11 cellular contexts compared by ENCODE assay signal in the genomic region with DNA sequence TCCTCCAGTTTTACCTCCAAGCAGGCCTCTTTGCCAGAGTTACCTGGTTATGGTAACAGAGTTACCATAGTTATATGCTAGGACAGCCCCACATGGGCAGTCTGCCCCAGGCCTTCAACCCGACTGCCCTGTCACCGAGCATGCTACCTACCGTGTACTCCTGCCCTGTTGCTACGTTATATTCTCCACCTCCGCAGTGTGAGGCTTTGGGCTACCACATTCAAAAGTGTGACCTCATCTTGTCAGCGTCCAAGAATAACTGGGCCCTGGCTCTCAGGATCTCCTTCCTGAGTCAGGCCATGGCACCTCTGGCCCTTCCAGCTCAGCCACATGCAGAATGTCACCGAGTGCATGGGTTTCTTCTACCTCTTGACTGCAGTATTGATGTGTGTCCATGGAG. TPM values are rescaled to one million over a fixed set of nuclear protein-coding genes. Genes with fewer than 3 reads are reported as not detected.
DNase-seq lines count a peak whose midpoint lies in the region; ATAC-seq, FAIRE-seq and TF ChIP-seq lines count a peak whose summit lies in the region.
"Had no signal": no experiment of that assay in that cellular context is flagged by ENCODE, and none has a peak within 500 bp of the region (broad histone marks: within the 10 kb centered on the region; RNA-seq: fewer than 3 reads in every experiment).

No MANE protein-coding gene starts in this region.

- CTCF ChIA-PET in AG04450 (lab: Charles Lee) = interaction anchor here (1.4 to 4.3 kb wide), 5 partner anchors 16 to 219 kb away, joined by 4 to 26 read pairs (median 5); no protein-coding TSS in a partner anchor

- no peak for DNase-seq in AG04450 (ENCODE audit: low read depth, low spot score)
- no peak for DNase-seq in WERI-Rb-1
- peak in 4 of 5 donors; percentile 56 to 78 (median 64) for DNase-seq in heart left ventricle
- no peak for DNase-seq in osteocyte (ENCODE audit: extremely low spot score, unreplicated experiment)
- no peak for DNase-seq in GM19239 (ENCODE audit: insufficient read length, low spot score)
- no peak for DNase-seq in NCI-H446 (lab: John Stamatoyannopoulos, UW)
- DNase-seq in H54 (ENCODE audit: insufficient read length, low spot score) = no peak
- DNase-seq: activated CD4-positive, CD25-positive, alpha-beta regulatory T cell; naive B cell had no signal

- H3K9me3 Mint-ChIP-seq in osteocyte (ENCODE audit: unreplicated experiment) = no peaks in the 10 kb centered on the region
- H3K9me3 Mint-ChIP-seq: activated naive CD4-positive, alpha-beta T cell treated with anti-CD3 and anti-CD28 coated beads, Interleukin-2, amount 50 U/mL, for 24 hours; naive B cell had no signal

- H3K36me3 Mint-ChIP-seq in osteocyte (ENCODE audit: unreplicated experiment) = peaks cover 5% of the 10 kb centered on the region

- intact Hi-C loops in heart left ventricle (cut with DNase I) = loop anchor here in 3 of 10 donors (2.0 to 5.0 kb wide), 5 partner anchors 29 to 36 kb away; no protein-coding TSS in a partner anchor

- TF ChIP-seq POLR2A in heart left ventricle (IDR thresholded peaks at IDR 0.05) (no peak), H54 (IDR thresholded peaks at IDR 0.05; ENCODE audit: low read depth, low read length) (no peak)

- H3K27me3 ChIP-seq in AG04450 (ENCODE audit: control insufficient read depth, insufficient read depth, low read length) (no peaks in the 10 kb centered on the region), WERI-Rb-1 (ENCODE audit: insufficient read depth, low read depth, severe bottlenecking) (no peaks in the 10 kb centered on the region), heart left ventricle (no peaks in the 10 kb centered on the region)

- H3K9me3 ChIP-seq in AG04450 (ENCODE audit: control insufficient read depth, insufficient read depth, low read length) = no peaks in the 10 kb centered on the region
- no peaks in the 10 kb centered on the region for H3K9me3 ChIP-seq in WERI-Rb-1 (ENCODE audit: severe bottlenecking)
- H3K9me3 ChIP-seq in heart left ventricle = no peaks in the 10 kb centered on the region

- peak; percentile 25 to 62 (median 59) for ATAC-seq in heart left ventricle
- no peak for ATAC-seq in GM18868 (IDR thresholded peaks at IDR 0.05; ENCODE audit: unreplicated experiment)

- TF ChIP-seq CTCF in AG04450 (IDR thresholded peaks at IDR 0.05; ENCODE audit: low read depth, low read length) (no peak), WERI-Rb-1 (IDR thresholded peaks at IDR 0.05; ENCODE audit: low read depth, low read length) (no peak), heart left ventricle (IDR thresholded peaks at IDR 0.05) (no peak), osteocyte (IDR thresholded peaks at IDR 0.05) (no peak)

- H3K36me3 ChIP-seq in WERI-Rb-1 = peaks cover 39% of the 10 kb centered on the region
- peaks cover 0 to 24% (median 13%) of the 10 kb centered on the region in 9 donors for H3K36me3 ChIP-seq in heart left ventricle

- 16 to 18% (median 16%) methylated on average over 7 of the region's 7 CpGs for WGBS in heart left ventricle, 4 donors

- H3K4me3 ChIP-seq in AG04450 (ENCODE audit: low read depth, low read length) (peak overlapping the region; percentile 31; the same call in 1 of the 2 replicates), WERI-Rb-1 (ENCODE audit: low read depth, low read length) (no peak overlapping the region), heart left ventricle (peak overlapping the region in 5 of 12 donors; percentile 7 to 29 (median 22))

- peaks cover 33 to 100% (median 98%) of the 10 kb centered on the region in 12 donors for H3K4me1 ChIP-seq in heart left ventricle

- POLR2A ChIA-PET in AG04450 (lab: Yijun Ruan, JAX) = no interaction called here

- H3K27ac Mint-ChIP-seq in osteocyte (ENCODE audit: unreplicated experiment) = peak overlapping the region; percentile 64
- H3K27ac Mint-ChIP-seq: activated naive CD4-positive, alpha-beta T cell treated with anti-CD3 and anti-CD28 coated beads, Interleukin-2, amount 50 U/mL, for 24 hours had no signal

- peaks cover 63% of the 10 kb centered on the region for H3K4me1 Mint-ChIP-seq in osteocyte (ENCODE audit: unreplicated experiment)

- FAIRE-seq in GM19239 (lab: Jason Lieb, UNC) = no peak
- FAIRE-seq in H54 (lab: Jason Lieb, UNC) = no peak

- H3K4me3 Mint-ChIP-seq in osteocyte (ENCODE audit: unreplicated experiment) = no peak overlapping the region
- H3K4me3 Mint-ChIP-seq: activated naive CD4-positive, alpha-beta T cell treated with anti-CD3 and anti-CD28 coated beads, Interleukin-2, amount 50 U/mL, for 24 hours had no signal

- no peaks in the 10 kb centered on the region for H3K27me3 Mint-ChIP-seq in osteocyte (ENCODE audit: unreplicated experiment)
- H3K27me3 Mint-ChIP-seq: activated naive CD4-positive, alpha-beta T cell treated with anti-CD3 and anti-CD28 coated beads, Interleukin-2, amount 50 U/mL, for 24 hours; naive B cell had no signal

- H3K27ac ChIP-seq in AG04450 (ENCODE audit: low read depth, low read length) = peak overlapping the region; percentile 82
- H3K27ac ChIP-seq in WERI-Rb-1 = peak overlapping the region; percentile 41
- H3K27ac ChIP-seq in heart left ventricle = peak overlapping the region; percentile 79 to 99 (median 96)

RNA-seq across cellular contexts. Expression of gene MAPKAPK2, which starts 8.9 kb away (rescaled TPM):
- polyA plus RNA-seq in AG04450 (2011; rRNA removed) (64.9 and 76.2 TPM in 2 replicates), heart left ventricle (100 to 1,000 TPM; 126 to 227 TPM)
- 67.5 and 79.1 TPM in 2 replicates for polyA minus RNA-seq in AG04450 (2011; rRNA and poly(A)+ RNA removed)
- total RNA-seq in heart left ventricle (100 to 1,000 TPM; 163 to 327 (median 223) TPM), osteocyte (62.4 and 67.5 TPM in 2 replicates)

RNA-seq across cellular contexts. Expression of gene DYRK3, which starts 58.3 kb away (rescaled TPM):
- polyA plus RNA-seq in AG04450 (2011; rRNA removed) = 13.4 and 13.8 TPM in 2 replicates
- 11.4 and 16.4 TPM in 2 replicates for polyA minus RNA-seq in AG04450 (2011; rRNA and poly(A)+ RNA removed)
- 10 to 100 TPM; 11.2 to 32.5 (median 15.9) TPM for total RNA-seq in heart left ventricle
- 10 to 100 TPM in 1 of 2 donors, 1 to 10 TPM in 1; 6.5 to 26.0 TPM for polyA plus RNA-seq in heart left ventricle
- total RNA-seq in osteocyte = 1.7 and 2.1 TPM in 2 replicates

Comparison
In these comparisons a context has a peak if more than half of its experiments do, and no peak if none do; other contexts are left out.
1. DNase-seq: peak in heart left ventricle (4 of 5); none in AG04450 (single experiment), WERI-Rb-1 (single experiment), osteocyte (single experiment), GM19239 (single experiment), NCI-H446 (0 of 2) and H54 (single experiment).
2. H3K27ac ChIP-seq: peak in every context shown above with its lines; median percentile 96 in heart left ventricle; 82 in AG04450; 41 in WERI-Rb-1.